15 cellular contexts compared by ENCODE assay signal in genomic region chr4:38654273-38654672, GRCh38. TPM values are rescaled to one million over a fixed set of nuclear protein-coding genes. Genes with fewer than 3 reads are reported as not detected.
A peak's percentile ranks its signal among the peaks of the same experiment; 100 is the strongest.
DNase-seq lines count a peak whose midpoint lies in the region; ATAC-seq lines count a peak whose summit lies in the region.
"Had no signal": no experiment of that assay in that cellular context is flagged by ENCODE, and none has a peak within 500 bp of the region (broad histone marks: within the 10 kb centered on the region; RNA-seq: fewer than 3 reads in every experiment).

No MANE protein-coding gene starts in this region.

- DNase-seq in NCI-H2227 (lab: John Stamatoyannopoulos, UW; ENCODE audit: unreplicated experiment) (peak; percentile 20), NCI-H2227 treated with DMSO at 0.1 percent for 48 hours (lab: John Stamatoyannopoulos, UW) (no peak), mesendoderm (peak; percentile 75), SW 1271 (lab: John Stamatoyannopoulos, UW) (no peak), NCI-H446 treated with DMSO at 0.1 percent for 48 hours (lab: John Stamatoyannopoulos, UW) (no peak), NCI-H526 (lab: John Stamatoyannopoulos, UW) (no peak)
- peak; percentile 16 to 86 (median 79) for DNase-seq in CD8-positive, alpha-beta memory T cell
- DNase-seq in activated CD8-positive, alpha-beta T cell treated with anti-CD3 and anti-CD28 coated beads, Interleukin-2, amount 10 ng/mL, durations not matched to agents 7 days and 5 days = no peak
- DNase-seq: dorsolateral prefrontal cortex, HFFc6, hypothalamus, left cardiac atrium, NCI-H1694 treated with DMSO at 0.1 percent for 48 hours, NCI-H69 had no signal

- H3K4me1 Mint-ChIP-seq in CD8-positive, alpha-beta memory T cell = peaks cover 53 to 68% (median 61%) of the 10 kb centered on the region in 3 donors
- peaks cover 32% of the 10 kb centered on the region for H3K4me1 Mint-ChIP-seq in activated CD8-positive, alpha-beta T cell treated with anti-CD3 and anti-CD28 coated beads, Interleukin-2, amount 10 ng/mL, durations not matched to agents 7 days and 5 days (ENCODE audit: low read depth)

- H3K56ac ChIP-seq in mesendoderm (ENCODE audit: low read length) = no peak overlapping the region

- H3K4ac ChIP-seq in mesendoderm (ENCODE audit: low read depth, low read length) = no peak overlapping the region

- no peaks in the 10 kb centered on the region for H3K27me3 ChIP-seq in CD8-positive, alpha-beta memory T cell (ENCODE audit: insufficient read depth, low read length, poor library complexity, severe bottlenecking)
- H3K27me3 ChIP-seq in mesendoderm (ENCODE audit: insufficient read depth, low read length, poor library complexity) = no peaks in the 10 kb centered on the region
- H3K27me3 ChIP-seq: dorsolateral prefrontal cortex had no signal

- H3K36me3 Mint-ChIP-seq in CD8-positive, alpha-beta memory T cell = peaks cover 0 to 8% (median 2%) of the 10 kb centered on the region in 3 donors
- H3K36me3 Mint-ChIP-seq in activated CD8-positive, alpha-beta T cell treated with anti-CD3 and anti-CD28 coated beads, Interleukin-2, amount 10 ng/mL, durations not matched to agents 7 days and 5 days (ENCODE audit: low read depth) = no peaks in the 10 kb centered on the region

- H4K8ac ChIP-seq in mesendoderm (ENCODE audit: low read depth, low read length) = no peak overlapping the region

- no peak overlapping the region for H2BK120ac ChIP-seq in mesendoderm (ENCODE audit: low read depth, low read length)

- H3K9me3 Mint-ChIP-seq in CD8-positive, alpha-beta memory T cell = peaks cover 0 to 3% (median 0%) of the 10 kb centered on the region in 5 donors
- H3K9me3 Mint-ChIP-seq in activated CD8-positive, alpha-beta T cell treated with anti-CD3 and anti-CD28 coated beads, Interleukin-2, amount 10 ng/mL, durations not matched to agents 7 days and 5 days (ENCODE audit: insufficient read depth) = no peaks in the 10 kb centered on the region
- H3K9me3 Mint-ChIP-seq: HFFc6 had no signal

- H3K27me3 Mint-ChIP-seq in CD8-positive, alpha-beta memory T cell = peaks cover 0 to 2% of the 10 kb centered on the region in 2 donors
- H3K27me3 Mint-ChIP-seq in activated CD8-positive, alpha-beta T cell treated with anti-CD3 and anti-CD28 coated beads, Interleukin-2, amount 10 ng/mL, durations not matched to agents 7 days and 5 days (ENCODE audit: low read depth) = peaks cover 5% of the 10 kb centered on the region

- no peaks in the 10 kb centered on the region for H3K9me3 ChIP-seq in CD8-positive, alpha-beta memory T cell (ENCODE audit: low read length)

- H3K79me2 ChIP-seq in mesendoderm (ENCODE audit: control insufficient read depth, insufficient read depth, low read length) = no peaks in the 10 kb centered on the region

- peak overlapping the region; percentile 97 for H3K27ac ChIP-seq in CD8-positive, alpha-beta memory T cell (ENCODE audit: low read depth, low read length)
- H3K27ac ChIP-seq in mesendoderm (ENCODE audit: low read depth, low read length) = no peak overlapping the region
- H3K27ac ChIP-seq: 22Rv1, dorsolateral prefrontal cortex had no signal

- peak overlapping the region; percentile 99 to 100 (median 100) for H3K27ac Mint-ChIP-seq in CD8-positive, alpha-beta memory T cell
- peak overlapping the region; percentile 73 for H3K27ac Mint-ChIP-seq in activated CD8-positive, alpha-beta T cell treated with anti-CD3 and anti-CD28 coated beads, Interleukin-2, amount 10 ng/mL, durations not matched to agents 7 days and 5 days
- H3K27ac Mint-ChIP-seq: HFFc6 had no signal

- H3K18ac ChIP-seq in mesendoderm (ENCODE audit: low read length) = no peak overlapping the region

- H3K4me2 ChIP-seq in mesendoderm (ENCODE audit: low read length) = no peak overlapping the region

- no CpG with 5 or more reads among the region's 8 CpGs for WGBS in mesendoderm (ENCODE audit: extremely low coverage, insufficient coverage, low lambda C conversion rate)

- POLR2A ChIA-PET in CD8-positive, alpha-beta memory T cell (lab: Charles Lee) = interaction anchor here (0.7 to 2.1 kb wide), 12 partner anchors 9 to 527 kb away, joined by 3 to 20 read pairs (median 4); no protein-coding TSS in a partner anchor
- POLR2A ChIA-PET in activated CD8-positive, alpha-beta T cell treated with anti-CD3 and anti-CD28 coated beads, Interleukin-2, amount 10 ng/mL, durations not matched to agents 7 days and 5 days (lab: Charles Lee) = no interaction called here

- H3K23ac ChIP-seq in mesendoderm (ENCODE audit: low read length) = no peak overlapping the region

- H2BK5ac ChIP-seq in mesendoderm (ENCODE audit: low read length) = no peak overlapping the region

- H3K4me3 ChIP-seq in CD8-positive, alpha-beta memory T cell (ENCODE audit: low read length) = peak overlapping the region; percentile 63
- no peak overlapping the region for H3K4me3 ChIP-seq in mesendoderm (ENCODE audit: low read length)
- H3K4me3 ChIP-seq: dorsolateral prefrontal cortex had no signal

- H4K5ac ChIP-seq in mesendoderm (ENCODE audit: low read length) = no peak overlapping the region

- H3K9ac ChIP-seq in mesendoderm (ENCODE audit: low read length) = no peak overlapping the region

- no peaks in the 10 kb centered on the region for H3K79me1 ChIP-seq in mesendoderm (ENCODE audit: low read length)

- H2AK5ac ChIP-seq in mesendoderm (ENCODE audit: low read length) = no peak overlapping the region

- H2BK15ac ChIP-seq in mesendoderm (replicated peaks; ENCODE audit: low read depth) = no peak overlapping the region

- ATAC-seq in activated CD8-positive, alpha-beta T cell treated with anti-CD3 and anti-CD28 coated beads, Interleukin-2, amount 10 ng/mL, durations not matched to agents 7 days and 5 days = peak; percentile 58

- peaks cover 55% of the 10 kb centered on the region for H3K4me1 ChIP-seq in CD8-positive, alpha-beta memory T cell (ENCODE audit: insufficient read depth, low read length)
- no peaks in the 10 kb centered on the region for H3K4me1 ChIP-seq in mesendoderm (ENCODE audit: control insufficient read depth, low read depth, low read length)

- no peaks in the 10 kb centered on the region for H3K36me3 ChIP-seq in CD8-positive, alpha-beta memory T cell (ENCODE audit: insufficient read depth, low read length)
- H3K36me3 ChIP-seq in mesendoderm (ENCODE audit: control insufficient read depth, insufficient read depth, low read length) = no peaks in the 10 kb centered on the region

- H3K4me3 Mint-ChIP-seq in CD8-positive, alpha-beta memory T cell = peak overlapping the region; percentile 76 to 93 (median 81)
- H3K4me3 Mint-ChIP-seq in activated CD8-positive, alpha-beta T cell treated with anti-CD3 and anti-CD28 coated beads, Interleukin-2, amount 10 ng/mL, durations not matched to agents 7 days and 5 days = no peak overlapping the region
- H3K4me3 Mint-ChIP-seq: HFFc6 had no signal

- CTCF ChIA-PET in CD8-positive, alpha-beta memory T cell (lab: Charles Lee) = interaction anchor here (0.6 to 2.9 kb wide), 11 partner anchors 9 to 475 kb away, joined by 3 to 17 read pairs (median 5); no protein-coding TSS in a partner anchor
- CTCF ChIA-PET in activated CD8-positive, alpha-beta T cell treated with anti-CD3 and anti-CD28 coated beads, Interleukin-2, amount 10 ng/mL, durations not matched to agents 7 days and 5 days (lab: Charles Lee) = interaction anchor here (0.7 to 2.8 kb wide), 4 partner anchors 12 to 474 kb away, joined by 3 to 10 read pairs (median 7); no protein-coding TSS in a partner anchor

RNA-seq across cellular contexts. Expression of gene KLF3, which starts 9.7 kb away (rescaled TPM):
- total RNA-seq in CD8-positive, alpha-beta memory T cell = 10 to 100 TPM; 15.2 to 17.1 TPM
- 72.9 TPM for polyA plus RNA-seq in CD8-positive, alpha-beta memory T cell
- total RNA-seq in activated CD8-positive, alpha-beta T cell treated with anti-CD3 and anti-CD28 coated beads, Interleukin-2, amount 10 ng/mL, durations not matched to agents 7 days and 5 days = 1 to 10 TPM; 8.1 to 8.3 TPM
- 11.1 TPM for polyA plus RNA-seq in mesendoderm (2013, experiment 1 of 2)
- 11.5 TPM for polyA plus RNA-seq in mesendoderm (2013, experiment 2 of 2)

Comparison
In these comparisons a context has a peak if more than half of its experiments do, and no peak if none do; other contexts are left out.
1. DNase-seq: peak in NCI-H2227 (single experiment), CD8-positive, alpha-beta memory T cell (5 of 5) and mesendoderm (single experiment); none in NCI-H2227 treated with DMSO at 0.1 percent for 48 hours (single experiment), activated CD8-positive, alpha-beta T cell treated with anti-CD3 and anti-CD28 coated beads, Interleukin-2, amount 10 ng/mL, durations not matched to agents 7 days and 5 days (single experiment), SW 1271 (0 of 2), NCI-H446 treated with DMSO at 0.1 percent for 48 hours (single experiment) and NCI-H526 (0 of 2).